In genomic region chr11:278001-278951, GRCh38 we compare ENCODE assay signal across 10 cellular contexts. TPM values are rescaled to one million over a fixed set of nuclear protein-coding genes. Genes with fewer than 3 reads are reported as not detected.
DNase-seq lines count a peak whose midpoint lies in the region; ATAC-seq and TF ChIP-seq lines count a peak whose summit lies in the region.
"Had no signal": no experiment of that assay in that cellular context is flagged by ENCODE, and none has a peak within 500 bp of the region (broad histone marks: within the 10 kb centered on the region; RNA-seq: fewer than 3 reads in every experiment).

Gene NLRP6, plus strand, starts transcription at chr11:278407. Its CDS starts 163 bp downstream, at chr11:278570.

- H3K9ac ChIP-seq in HUES6 (ENCODE audit: low read length) = no peak within 1 kb of the TSS
- H3K9ac ChIP-seq in PC-3 (ENCODE audit: low read length) = no peak within 1 kb of the TSS

- H3K9me3 Mint-ChIP-seq in CD4-positive, alpha-beta memory T cell = peaks cover 0 to 9% (median 2%) of the 10 kb centered on the region in 8 donors

- H3F3A ChIP-seq in PC-3 (ENCODE audit: low read length, unreplicated experiment) = no peaks in the 10 kb centered on the region

- no peaks in the 10 kb centered on the region for H3K27me3 ChIP-seq in CD4-positive, alpha-beta memory T cell (ENCODE audit: insufficient read depth, low read length)
- H3K27me3 ChIP-seq in HUES6 (ENCODE audit: control insufficient read depth, insufficient read depth, low read length) = peaks cover 56% of the 10 kb centered on the region
- H3K27me3 ChIP-seq in effector memory CD4-positive, alpha-beta T cell (replicated peaks; ENCODE audit: control insufficient read depth, insufficient read depth, low read length, poor library complexity, severe bottlenecking) = no peaks in the 10 kb centered on the region
- peaks cover 64% of the 10 kb centered on the region for H3K27me3 ChIP-seq in osteoblast (ENCODE audit: insufficient read depth, low read length)
- H3K27me3 ChIP-seq in PC-3 (ENCODE audit: low read length) = peaks cover 22% of the 10 kb centered on the region

- DNase-seq in CD4-positive, alpha-beta memory T cell = no peak
- DNase-seq in effector memory CD4-positive, alpha-beta T cell = no peak
- DNase-seq in osteoblast (ENCODE audit: insufficient read length, low spot score, missing footprints) = peak; percentile 84
- no peak for DNase-seq in PC-3
- DNase-seq in RKO (ENCODE audit: low spot score) = no peak
- DNase-seq in NCI-H2107 (lab: John Stamatoyannopoulos, UW) = no peak
- DNase-seq: NCI-H774 had no signal

- no peak for ATAC-seq in GM21619 (IDR thresholded peaks at IDR 0.05; ENCODE audit: unreplicated experiment)
- ATAC-seq in PC-3 = no peak

- CTCF ChIA-PET in CD4-positive, alpha-beta memory T cell (lab: Charles Lee; ENCODE audit: partially characterized antibody) = interaction anchor here (1.0 to 8.4 kb wide), 4 partner anchors 10 to 31 kb away, joined by 3 to 81 read pairs (median 20); no protein-coding TSS in a partner anchor
- CTCF ChIA-PET in PC-3 (lab: Charles Lee) = no interaction called here

- H3K4me1 ChIP-seq in CD4-positive, alpha-beta memory T cell (ENCODE audit: insufficient read depth, low read length) = peaks cover 56% of the 10 kb centered on the region
- H3K4me1 ChIP-seq in HUES6 (ENCODE audit: control insufficient read depth, insufficient read depth, low read length) = no peaks in the 10 kb centered on the region
- peaks cover 45% of the 10 kb centered on the region for H3K4me1 ChIP-seq in effector memory CD4-positive, alpha-beta T cell (ENCODE audit: control insufficient read depth, insufficient read depth, low read length, poor library complexity, severe bottlenecking)
- H3K4me1 ChIP-seq in osteoblast (ENCODE audit: insufficient read depth, low read length) = no peaks in the 10 kb centered on the region
- no peaks in the 10 kb centered on the region for H3K4me1 ChIP-seq in PC-3 (ENCODE audit: insufficient read depth, low read length)

- H3K4me3 ChIP-seq in CD4-positive, alpha-beta memory T cell (ENCODE audit: low read length in 2 of 2) = peak within 1 kb of the TSS in 1 of 2 donors; percentile 59
- peak within 1 kb of the TSS; percentile 46; the same call in 1 of the 2 replicates for H3K4me3 ChIP-seq in HUES6 (ENCODE audit: low read depth, low read length)
- peak within 1 kb of the TSS; percentile 63 for H3K4me3 ChIP-seq in effector memory CD4-positive, alpha-beta T cell (ENCODE audit: insufficient read depth, low read depth, low read length, poor library complexity, severe bottlenecking)
- H3K4me3 ChIP-seq in osteoblast (ENCODE audit: insufficient read depth, low read length) = no peak within 1 kb of the TSS
- H3K4me3 ChIP-seq in PC-3 (ENCODE audit: low read length) = no peak within 1 kb of the TSS

- no TSS peak for BruUV-seq in PC-3 (replicated peaks; lab: Mats Ljungman, UMichigan)

- POLR2A ChIA-PET in CD4-positive, alpha-beta memory T cell (lab: Charles Lee; ENCODE audit: partially characterized antibody) = interaction anchor here (0.7 to 14.3 kb wide), 16 partner anchors 8 to 228 kb away, joined by 3 to 549 read pairs (median 18); partner anchors contain the start of genes BET1L, IFITM1, PGGHG and PSMD13
- POLR2A ChIA-PET in PC-3 (lab: Charles Lee; ENCODE audit: unreplicated experiment) = no interaction called here

- peak within 1 kb of the TSS in 6 of 7 donors; percentile 64 to 92 (median 85) for H3K27ac Mint-ChIP-seq in CD4-positive, alpha-beta memory T cell

- H3K9me3 ChIP-seq in CD4-positive, alpha-beta memory T cell (ENCODE audit: control insufficient read depth in 1 of 2, low read length in 2 of 2) = no peaks in the 10 kb centered on the region
- H3K9me3 ChIP-seq in HUES6 (ENCODE audit: control insufficient read depth, insufficient read depth, low read depth, low read length) (no peaks in the 10 kb centered on the region), osteoblast (ENCODE audit: low read depth, low read length) (no peaks in the 10 kb centered on the region), PC-3 (ENCODE audit: low read length) (no peaks in the 10 kb centered on the region)
- no peaks in the 10 kb centered on the region for H3K9me3 ChIP-seq in effector memory CD4-positive, alpha-beta T cell (ENCODE audit: control insufficient read depth, low read length)

- H3K27ac ChIP-seq in CD4-positive, alpha-beta memory T cell (ENCODE audit: low read depth, low read length) = no peak within 1 kb of the TSS
- H3K27ac ChIP-seq in HUES6 (ENCODE audit: low read depth, low read length) = no peak within 1 kb of the TSS
- peak within 1 kb of the TSS; percentile 38 for H3K27ac ChIP-seq in effector memory CD4-positive, alpha-beta T cell (ENCODE audit: insufficient read depth, low read length, poor library complexity, severe bottlenecking)
- H3K27ac ChIP-seq in osteoblast (ENCODE audit: low read depth, low read length) = no peak within 1 kb of the TSS
- H3K27ac ChIP-seq in PC-3 (ENCODE audit: low read length) = no peak within 1 kb of the TSS

- H3K36me3 Mint-ChIP-seq in CD4-positive, alpha-beta memory T cell = peaks cover 21 to 24% of the 10 kb centered on the region in 2 donors

- H3K4me3 Mint-ChIP-seq in CD4-positive, alpha-beta memory T cell = peak within 1 kb of the TSS; percentile 77 to 89 (median 82)

- no peaks in the 10 kb centered on the region for H3K9me2 ChIP-seq in PC-3 (replicated peaks; ENCODE audit: low read length)

- no peaks in the 10 kb centered on the region for H3K27me3 Mint-ChIP-seq in CD4-positive, alpha-beta memory T cell

- TF ChIP-seq CTCF in osteoblast (IDR thresholded peaks at IDR 0.05; ENCODE audit: extremely low read depth, low read depth, low read length) (no peak), PC-3 (conservative IDR thresholded peaks at IDR 0.05; ENCODE audit: low read depth, low read length) (no peak)

- no peaks in the 10 kb centered on the region for H4K20me1 ChIP-seq in osteoblast (ENCODE audit: insufficient read depth, low read length)
- no peaks in the 10 kb centered on the region for H4K20me1 ChIP-seq in PC-3 (ENCODE audit: low read length)

- no peaks in the 10 kb centered on the region for H3K36me3 ChIP-seq in CD4-positive, alpha-beta memory T cell (ENCODE audit: insufficient read depth, low read length)
- H3K36me3 ChIP-seq in HUES6 (ENCODE audit: control insufficient read depth, insufficient read depth, low read length) = no peaks in the 10 kb centered on the region
- H3K36me3 ChIP-seq in effector memory CD4-positive, alpha-beta T cell (ENCODE audit: control insufficient read depth, insufficient read depth, low read length) = no peaks in the 10 kb centered on the region
- no peaks in the 10 kb centered on the region for H3K36me3 ChIP-seq in osteoblast (ENCODE audit: insufficient read depth, low read length)
- no peaks in the 10 kb centered on the region for H3K36me3 ChIP-seq in PC-3 (ENCODE audit: low read depth, low read length)

- no peak within 1 kb of the TSS for H2AFZ ChIP-seq in osteoblast (ENCODE audit: low read length)
- H2AFZ ChIP-seq in PC-3 (ENCODE audit: low read length) = no peak within 1 kb of the TSS

- intact Hi-C loops in CD4-positive, alpha-beta memory T cell (cut with micrococcal nuclease) = no loop called here
- intact Hi-C loops in PC-3 (cut with micrococcal nuclease) = no loop called here

- H3K4me2 ChIP-seq in osteoblast (ENCODE audit: insufficient read depth, low read length) (no peak within 1 kb of the TSS), PC-3 (ENCODE audit: low read length) (no peak within 1 kb of the TSS)

- H3K79me2 ChIP-seq in osteoblast (ENCODE audit: insufficient read depth, low read length) (no peaks in the 10 kb centered on the region), PC-3 (ENCODE audit: low read length) (no peaks in the 10 kb centered on the region)

- peaks cover 25 to 57% (median 43%) of the 10 kb centered on the region in 4 donors for H3K4me1 Mint-ChIP-seq in CD4-positive, alpha-beta memory T cell

RNA-seq across cellular contexts. Expression of gene NLRP6, which starts in this region (rescaled TPM):
- 10 to 100 TPM; 25.9 to 26.3 TPM for total RNA-seq in CD4-positive, alpha-beta memory T cell
- 10 to 100 TPM in 1 of 2 donors, 1 to 10 TPM in 1; 1.4 to 10.8 TPM for polyA plus RNA-seq in CD4-positive, alpha-beta memory T cell
- total RNA-seq in osteoblast (not detected in 2 replicates), PC-3 (2014; rRNA removed) (not detected in 2 replicates)
- total RNA-seq: MCF 10A had no signal

Comparison
In these comparisons a context has a peak if more than half of its experiments do, and no peak if none do; other contexts are left out.
1. RNA of gene NLRP6 (total RNA-seq): 25.9 to 26.3 TPM in CD4-positive, alpha-beta memory T cell; not detected in osteoblast and not detected in PC-3; every median in the first group is over 10 times any median in the second.
2. Peak in DNase-seq in osteoblast; RNA of the gene not detected or under 1 TPM.
3. H3K4me3 ChIP-seq: peak in HUES6 (single experiment) and effector memory CD4-positive, alpha-beta T cell (single experiment); none in osteoblast (single experiment) and PC-3 (single experiment).